ENCODE assay signal across 8 cellular contexts in the genomic region with DNA sequence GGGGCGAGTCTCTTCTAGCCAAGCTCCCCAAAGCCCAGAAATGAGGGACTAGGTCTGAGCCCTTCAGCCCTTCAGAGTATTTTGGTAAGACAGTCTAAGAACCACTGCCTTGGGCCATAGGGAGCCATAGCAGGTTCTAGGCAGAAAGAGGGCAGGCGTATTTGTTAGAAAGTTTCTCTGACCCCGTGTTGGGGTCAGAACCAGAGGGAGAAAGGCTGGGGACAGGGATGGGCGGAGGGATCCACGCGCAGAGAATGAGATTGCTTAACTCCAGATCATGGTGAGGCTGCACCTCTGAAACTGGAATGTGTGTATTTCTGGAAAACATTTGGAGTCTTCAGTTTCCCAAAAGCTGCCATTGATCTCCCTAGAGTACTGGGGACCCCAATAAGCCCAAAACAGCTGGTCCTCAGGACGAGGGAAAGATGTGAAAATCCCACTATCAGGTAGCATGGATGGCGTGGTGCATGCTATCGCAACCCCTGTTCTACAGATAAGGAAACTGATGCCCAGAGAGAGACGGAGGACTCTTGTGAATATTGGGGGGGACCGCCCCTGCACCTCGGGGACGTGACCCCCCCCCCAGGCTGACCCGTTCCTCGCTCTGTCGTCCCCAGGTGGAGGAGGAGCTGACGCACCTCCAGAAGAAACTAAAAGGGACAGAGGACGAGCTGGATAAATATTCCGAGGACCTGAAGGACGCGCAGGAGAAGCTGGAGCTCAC. TPM values are rescaled to one million over a fixed set of nuclear protein-coding genes. Genes with fewer than 3 reads are reported as not detected.
DNase-seq lines count a peak whose midpoint lies in the region; ATAC-seq and TF ChIP-seq lines count a peak whose summit lies in the region.

No MANE protein-coding gene starts in this region.

- H3K27ac Mint-ChIP-seq in dendritic cell treated with granulocyte-macrophage colony-stimulating factor and Interleukin-4, amounts not matched to agents 40 ng/mL and 50 ng/mL, for 4 days, result peak overlapping the region; percentile 98
- peak overlapping the region; percentile 94 to 96 for H3K27ac Mint-ChIP-seq in natural killer cell treated with Interleukin-12 subunit alpha and Interleukin-12 subunit beta and Interleukin-15 and Interleukin-18, amount 100 ng/mL, for 72 hours

- DNase-seq in LNCaP clone FGC (ENCODE audit: low read depth), result no peak
- no peak for DNase-seq in natural killer cell treated with Interleukin-12 subunit alpha and Interleukin-12 subunit beta and Interleukin-15 and Interleukin-18, amount 100 ng/mL, for 72 hours (ENCODE audit: low spot score)
- no peak for DNase-seq in NCI-H1417 treated with DMSO at 0.1 percent for 48 hours (lab: John Stamatoyannopoulos, UW)
- no peak for DNase-seq in GOT3 (lab: John Stamatoyannopoulos, UW)
- no peak for DNase-seq in NOMO-1 (lab: John Stamatoyannopoulos, UW; ENCODE audit: unreplicated experiment in 2 of 2)
- no peak for DNase-seq in NCI-H2081 treated with DMSO at 0.1 percent for 48 hours (lab: John Stamatoyannopoulos, UW)

- H3K4me3 Mint-ChIP-seq in dendritic cell treated with granulocyte-macrophage colony-stimulating factor and Interleukin-4, amounts not matched to agents 40 ng/mL and 50 ng/mL, for 4 days, result peak overlapping the region; percentile 82
- H3K4me3 Mint-ChIP-seq in natural killer cell treated with Interleukin-12 subunit alpha and Interleukin-12 subunit beta and Interleukin-15 and Interleukin-18, amount 100 ng/mL, for 72 hours, result peak overlapping the region; percentile 86

- peak overlapping the region; percentile 58 for H3K4me3 ChIP-seq in LNCaP clone FGC (ENCODE audit: low read depth, low read length)

- peaks cover 54% of the 10 kb centered on the region for H3K4me1 Mint-ChIP-seq in dendritic cell treated with granulocyte-macrophage colony-stimulating factor and Interleukin-4, amounts not matched to agents 40 ng/mL and 50 ng/mL, for 4 days (ENCODE audit: low read depth)
- peaks cover 46 to 50% of the 10 kb centered on the region in 2 donors for H3K4me1 Mint-ChIP-seq in natural killer cell treated with Interleukin-12 subunit alpha and Interleukin-12 subunit beta and Interleukin-15 and Interleukin-18, amount 100 ng/mL, for 72 hours (ENCODE audit: low read depth in 2 of 2)

- peaks cover 49% of the 10 kb centered on the region for H3K36me3 Mint-ChIP-seq in dendritic cell treated with granulocyte-macrophage colony-stimulating factor and Interleukin-4, amounts not matched to agents 40 ng/mL and 50 ng/mL, for 4 days (ENCODE audit: low read depth)
- H3K36me3 Mint-ChIP-seq in natural killer cell treated with Interleukin-12 subunit alpha and Interleukin-12 subunit beta and Interleukin-15 and Interleukin-18, amount 100 ng/mL, for 72 hours, result peaks cover 19% of the 10 kb centered on the region

- intact Hi-C loops in dendritic cell treated with granulocyte-macrophage colony-stimulating factor and Interleukin-4, amounts not matched to agents 40 ng/mL and 50 ng/mL, for 4 days (cut with micrococcal nuclease), result no loop called here

- H3K27me3 Mint-ChIP-seq in dendritic cell treated with granulocyte-macrophage colony-stimulating factor and Interleukin-4, amounts not matched to agents 40 ng/mL and 50 ng/mL, for 4 days, result no peaks in the 10 kb centered on the region
- H3K27me3 Mint-ChIP-seq in natural killer cell treated with Interleukin-12 subunit alpha and Interleukin-12 subunit beta and Interleukin-15 and Interleukin-18, amount 100 ng/mL, for 72 hours, result no peaks in the 10 kb centered on the region

- no peaks in the 10 kb centered on the region for H3K9me3 Mint-ChIP-seq in dendritic cell treated with granulocyte-macrophage colony-stimulating factor and Interleukin-4, amounts not matched to agents 40 ng/mL and 50 ng/mL, for 4 days
- H3K9me3 Mint-ChIP-seq in natural killer cell treated with Interleukin-12 subunit alpha and Interleukin-12 subunit beta and Interleukin-15 and Interleukin-18, amount 100 ng/mL, for 72 hours, result no peaks in the 10 kb centered on the region

- no peak for ATAC-seq in natural killer cell treated with Interleukin-12 subunit alpha and Interleukin-12 subunit beta and Interleukin-15 and Interleukin-18, amount 100 ng/mL, for 72 hours

- TF ChIP-seq CTCF in C4-2B (conservative IDR thresholded peaks at IDR 0.05), result no peak
- no peak for TF ChIP-seq CTCF in LNCaP clone FGC (IDR thresholded peaks at IDR 0.05; ENCODE audit: control insufficient read depth, extremely low read depth, insufficient read depth)

- peak overlapping the region; percentile 72; the same call in 1 of the 2 replicates for H3K27ac ChIP-seq in C4-2B

RNA-seq across cellular contexts. Expression of gene TPM4, which starts 0.7 kb away (rescaled TPM):
- total RNA-seq in natural killer cell treated with Interleukin-12 subunit alpha and Interleukin-12 subunit beta and Interleukin-15 and Interleukin-18, amount 100 ng/mL, for 72 hours, result 100 to 1,000 TPM; 462 to 510 TPM

RNA-seq across cellular contexts. Expression of gene RAB8A, which starts 36.1 kb away (rescaled TPM):
- 100 to 1,000 TPM; 166 to 260 TPM for total RNA-seq in natural killer cell treated with Interleukin-12 subunit alpha and Interleukin-12 subunit beta and Interleukin-15 and Interleukin-18, amount 100 ng/mL, for 72 hours
